In genomic region chrX:100797359-100797758, GRCh38 we compare ENCODE assay signal across 25 cellular contexts.
"Had no signal": no experiment of that assay in that cellular context is flagged by ENCODE, and none has a peak within 500 bp of the region (broad histone marks: within the 10 kb centered on the region; RNA-seq: fewer than 3 reads in every experiment).

No MANE protein-coding gene starts in this region.

- DNase-seq: occipital lobe; ovary; posterior cingulate gyrus; psoas muscle; right cardiac atrium; right lobe of liver; sigmoid colon; small intestine; stimulated activated CD4-positive, alpha-beta T cell treated with anti-CD3 and anti-CD28 coated beads, Interleukin-15, amount 100 ng/mL, for 24 hours; stimulated activated CD4-positive, alpha-beta T cell treated with anti-CD3 and anti-CD28 coated beads, Interleukin-2, amount 100 ng/mL, for 24 hours; stimulated activated CD4-positive, alpha-beta T cell treated with anti-CD3 and anti-CD28 coated beads, Interleukin-2, amount 100 ng/mL, for 48 hours; stimulated activated CD4-positive, alpha-beta T cell treated with anti-CD3 and anti-CD28 coated beads, Interleukin-4, amount 100 ng/mL, for 24 hours; stimulated activated naive B cell treated with anti-CD40 and anti-IgM and Interleukin-4, amounts not matched to agents 10 μg/mL and 1 μg/mL and 100 μg/mL, for 72 hours; stimulated activated naive CD4-positive, alpha-beta T cell treated with Interleukin-2 at 50 U/mL for 16 hours; stomach; thyroid gland; trophoblast cell; upper lobe of left lung had no signal

- H3K4me2 ChIP-seq: neural progenitor cell had no signal

- H3K9me3 ChIP-seq: ovary, psoas muscle, right lobe of liver, sigmoid colon, stomach, thoracic aorta, thyroid gland, tibial nerve, upper lobe of left lung, vagina had no signal

- H3K79me2 ChIP-seq: parathyroid adenoma had no signal

- H3K27me3 ChIP-seq: neural progenitor cell, ovary, sigmoid colon, stomach, thyroid gland, tibial nerve, upper lobe of left lung, vagina had no signal

- FAIRE-seq: small intestine, urothelium cell line had no signal

- H2AFZ ChIP-seq: neural progenitor cell, parathyroid adenoma had no signal

- H3K27ac ChIP-seq: neural progenitor cell, ovary, parathyroid adenoma, psoas muscle, right lobe of liver, sigmoid colon, stomach, thoracic aorta, thyroid gland, tibial nerve, upper lobe of left lung, vagina had no signal

- H3K36me3 ChIP-seq: neural progenitor cell, ovary, right lobe of liver, sigmoid colon, stomach, thoracic aorta, thyroid gland, tibial nerve, upper lobe of left lung, vagina had no signal

- H3K9ac ChIP-seq: neural progenitor cell, parathyroid adenoma had no signal

- H3K4me3 ChIP-seq: neural progenitor cell, ovary, psoas muscle, right lobe of liver, sigmoid colon, stomach, thoracic aorta, thyroid gland, tibial nerve, upper lobe of left lung, vagina had no signal

- ATAC-seq: psoas muscle; right cardiac atrium; right lobe of liver; stimulated activated effector memory CD8-positive, alpha-beta T cell treated with anti-CD3 and anti-CD28 coated beads, Interleukin-12 subunit alpha, Interleukin-12 subunit beta, amount 100 ng/mL, for 72 hours; stimulated activated naive B cell treated with anti-CD40 and anti-IgM and Interleukin-4, amounts not matched to agents 10 μg/mL and 1 μg/mL and 100 μg/mL, for 72 hours had no signal

- H3K4me1 ChIP-seq: neural progenitor cell, parathyroid adenoma, psoas muscle, right lobe of liver, sigmoid colon, stomach, thyroid gland, tibial nerve, upper lobe of left lung, vagina had no signal
